In genomic region chr14:25050494-25051170, GRCh38 we compare ENCODE assay signal across 8 cellular contexts.
DNase-seq lines count a peak whose midpoint lies in the region; ATAC-seq and TF ChIP-seq lines count a peak whose summit lies in the region.

No MANE protein-coding gene starts in this region.

- H3K9ac ChIP-seq in NT2/D1 (ENCODE audit: insufficient read length, low read depth) (peak overlapping the region; percentile 61), muscle layer of colon (ENCODE audit: low read length) (peak overlapping the region; percentile 32)

- H3K27me3 ChIP-seq in NT2/D1 (ENCODE audit: insufficient read depth, insufficient read length) = peaks cover 55% of the 10 kb centered on the region
- peaks cover 0 to 6% of the 10 kb centered on the region in 2 donors for H3K27me3 ChIP-seq in muscle layer of colon (ENCODE audit: control insufficient read depth in 1 of 2, insufficient read depth in 2 of 2, low read length in 2 of 2)

- DNase-seq in NT2/D1 (ENCODE audit: low read depth, low spot score) = no peak
- peak; percentile 10 to 13 for DNase-seq in erythroblast (lab: John Stamatoyannopoulos, UW)
- no peak for DNase-seq in T1000 (lab: John Stamatoyannopoulos, UW)
- DNase-seq in NK-92 (lab: John Stamatoyannopoulos, UW; ENCODE audit: unreplicated experiment) = no peak

- H3K4me3 ChIP-seq in NT2/D1 (ENCODE audit: insufficient read length, low read depth) (peak overlapping the region; percentile 66), muscle layer of colon (ENCODE audit: low read depth in 1 of 2, low read length in 2 of 2) (peak overlapping the region; percentile 76 to 84)

- H3K4me1 ChIP-seq in NT2/D1 (ENCODE audit: insufficient read depth, insufficient read length) (peaks cover 5% of the 10 kb centered on the region), muscle layer of colon (ENCODE audit: insufficient read depth, low read length) (peaks cover 20% of the 10 kb centered on the region)

- H3K27ac ChIP-seq in muscle layer of colon (ENCODE audit: low read depth, low read length) = peak overlapping the region; percentile 85

- no peak for TF ChIP-seq POLR2A in erythroblast (IDR thresholded peaks at IDR 0.05; ENCODE audit: low read length)

- H3K36me3 ChIP-seq in NT2/D1 (ENCODE audit: insufficient read depth, insufficient read length, low read length) (no peaks in the 10 kb centered on the region), muscle layer of colon (ENCODE audit: insufficient read depth, low read length) (no peaks in the 10 kb centered on the region)

- H3K9me3 ChIP-seq in NT2/D1 (ENCODE audit: insufficient read depth, low read length) (no peaks in the 10 kb centered on the region), muscle layer of colon (ENCODE audit: low read length) (no peaks in the 10 kb centered on the region)

- peak; percentile 9 for ATAC-seq in GM19372 (IDR thresholded peaks at IDR 0.05; ENCODE audit: low read depth, unreplicated experiment)
- no peak for ATAC-seq in GM21423 (IDR thresholded peaks at IDR 0.05; ENCODE audit: unreplicated experiment)
- ATAC-seq in GM18511 (IDR thresholded peaks at IDR 0.05; ENCODE audit: unreplicated experiment) = no peak

Comparison
In these comparisons a context has a peak if more than half of its experiments do, and no peak if none do; other contexts are left out.
1. DNase-seq: peak in erythroblast (2 of 2); none in NT2/D1 (single experiment), T1000 (single experiment) and NK-92 (single experiment).